In the genomic region with DNA sequence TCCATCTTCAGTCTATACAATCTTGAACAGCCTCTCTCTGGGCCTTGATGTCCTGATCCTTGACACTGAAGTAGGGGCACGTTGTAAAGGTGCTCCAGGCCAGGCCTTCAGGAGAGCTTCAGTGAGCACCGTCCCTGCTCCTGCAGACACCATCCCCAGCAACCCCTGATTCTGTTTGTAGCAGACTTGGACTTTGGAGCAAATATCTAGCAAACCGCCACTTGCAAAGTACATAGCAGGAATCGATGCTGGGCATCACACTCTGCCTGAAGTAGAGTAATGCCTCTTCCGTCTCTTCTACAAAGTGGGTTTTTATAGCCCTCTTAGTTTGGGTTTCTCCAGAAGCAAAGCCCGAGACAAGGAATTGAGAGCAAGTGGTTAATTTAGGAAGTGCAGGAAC, we compare ENCODE assay signal across 1 cellular context.
TF ChIP-seq lines count a peak whose summit lies in the region.

No MANE protein-coding gene starts in this region.

TF ChIP-seq in HepG2, 621 proteins besides CTCF, POLR2A, EP300 and RAD21 (continued from another document):
- TF ChIP-seq NCOA5 (CRISPR knock-in tag; IDR thresholded peaks at IDR 0.05) (no peak), KLF9 (CRISPR knock-in tag; IDR thresholded peaks at IDR 0.05; ENCODE audit: low read depth) (no peak), ZNF777 (CRISPR knock-in tag; IDR thresholded peaks at IDR 0.05) (no peak), ZFP41 (CRISPR knock-in tag; IDR thresholded peaks at IDR 0.05; ENCODE audit: borderline replicate concordance) (no peak)
- TF ChIP-seq, protein P1, sequence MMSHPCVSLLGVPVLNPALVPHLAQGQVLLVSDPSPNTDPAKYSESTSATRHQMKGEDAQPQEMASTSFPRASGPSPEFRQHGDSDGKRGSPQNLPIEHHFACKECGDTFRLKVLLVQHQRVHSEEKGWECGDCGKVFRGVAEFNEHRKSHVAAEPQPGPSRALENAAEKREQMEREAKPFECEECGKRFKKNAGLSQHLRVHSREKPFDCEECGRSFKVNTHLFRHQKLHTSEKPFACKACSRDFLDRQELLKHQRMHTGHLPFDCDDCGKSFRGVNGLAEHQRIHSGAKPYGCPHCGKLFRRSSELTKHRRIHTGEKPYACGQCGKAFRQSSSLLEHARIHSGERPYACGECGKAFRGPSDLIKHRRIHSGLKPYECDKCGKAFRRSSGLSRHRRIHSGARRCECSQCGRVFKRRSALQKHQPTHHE (CRISPR knock-in tag; IDR thresholded peaks at IDR 0.05; ENCODE audit: borderline replicate concordance) = no peak
- TF ChIP-seq, protein P2, sequence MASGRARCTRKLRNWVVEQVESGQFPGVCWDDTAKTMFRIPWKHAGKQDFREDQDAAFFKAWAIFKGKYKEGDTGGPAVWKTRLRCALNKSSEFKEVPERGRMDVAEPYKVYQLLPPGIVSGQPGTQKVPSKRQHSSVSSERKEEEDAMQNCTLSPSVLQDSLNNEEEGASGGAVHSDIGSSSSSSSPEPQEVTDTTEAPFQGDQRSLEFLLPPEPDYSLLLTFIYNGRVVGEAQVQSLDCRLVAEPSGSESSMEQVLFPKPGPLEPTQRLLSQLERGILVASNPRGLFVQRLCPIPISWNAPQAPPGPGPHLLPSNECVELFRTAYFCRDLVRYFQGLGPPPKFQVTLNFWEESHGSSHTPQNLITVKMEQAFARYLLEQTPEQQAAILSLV (CRISPR knock-in tag; IDR thresholded peaks at IDR 0.05; ENCODE audit: borderline replicate concordance) = no peak
